In the genomic region with DNA sequence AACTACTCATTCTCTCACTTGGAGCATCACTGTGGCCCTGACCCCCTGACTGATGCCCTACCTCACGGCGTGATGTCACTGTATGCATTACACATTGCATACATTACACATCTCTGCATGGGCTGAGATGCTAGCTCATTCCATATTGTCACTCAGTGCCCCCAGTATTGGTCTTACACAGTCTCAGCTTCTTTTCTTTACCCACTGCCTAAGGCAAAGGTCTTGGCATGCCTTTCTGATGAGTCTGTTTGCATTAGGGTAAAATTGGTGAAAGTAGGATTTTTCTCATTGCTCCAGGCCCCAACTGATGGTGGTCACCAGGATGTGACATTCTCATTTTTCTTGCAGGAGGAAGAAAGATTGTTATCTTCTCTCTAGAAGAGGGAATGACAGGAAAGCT, we compare ENCODE assay signal across 16 cellular contexts.
"Had no signal": no experiment of that assay in that cellular context is flagged by ENCODE, and none has a peak within 500 bp of the region (broad histone marks: within the 10 kb centered on the region; RNA-seq: fewer than 3 reads in every experiment).

No MANE protein-coding gene starts in this region.

- H3K4me3 ChIP-seq: lower lobe of right lung, mucosa of descending colon, right atrium auricular region had no signal

- H3K4me1 ChIP-seq: lower lobe of right lung, right atrium auricular region had no signal

- ATAC-seq: activated CD4-positive, CD25-positive, alpha-beta regulatory T cell treated with anti-CD3 and anti-CD28 coated beads, Interleukin-2, amount 50 U/mL, for 24 hours; left cardiac atrium; lower lobe of right lung; mucosa of descending colon; natural killer cell; stimulated activated naive B cell treated with anti-CD40 and anti-IgM and Interleukin-4, amounts not matched to agents 10 μg/mL and 1 μg/mL and 100 μg/mL, for 72 hours had no signal

- DNase-seq: activated T-cell treated with anti-CD3 and anti-CD28 coated beads, Interleukin-2, amount 50 U/mL, for 1 hour; amniotic stem cell; brain microvascular endothelial cell; effector memory CD4-positive, alpha-beta T cell; hypothalamus; left cardiac atrium; lower lobe of right lung; mucosa of descending colon; natural killer cell; small intestine; stimulated activated naive B cell treated with anti-CD40 and anti-IgM and Interleukin-4, amounts not matched to agents 10 μg/mL and 1 μg/mL and 100 μg/mL, for 72 hours; T-helper 2 cell had no signal

- H3K4me3 Mint-ChIP-seq: activated naive CD4-positive, alpha-beta T cell treated with anti-CD3 and anti-CD28 coated beads, Interleukin-2, amount 50 U/mL, for 24 hours; natural killer cell; stimulated activated naive B cell treated with anti-CD40 and anti-IgM and Interleukin-4, amounts not matched to agents 10 μg/mL and 1 μg/mL and 100 μg/mL, for 72 hours; type B pancreatic cell had no signal

- H3K27me3 ChIP-seq: brain microvascular endothelial cell, right atrium auricular region had no signal

- H3K4me1 Mint-ChIP-seq: activated naive CD4-positive, alpha-beta T cell treated with anti-CD3 and anti-CD28 coated beads, Interleukin-2, amount 50 U/mL, for 24 hours; natural killer cell had no signal

- H3K27ac Mint-ChIP-seq: activated naive CD4-positive, alpha-beta T cell treated with anti-CD3 and anti-CD28 coated beads, Interleukin-2, amount 50 U/mL, for 24 hours; natural killer cell; stimulated activated naive B cell treated with anti-CD40 and anti-IgM and Interleukin-4, amounts not matched to agents 10 μg/mL and 1 μg/mL and 100 μg/mL, for 72 hours; type B pancreatic cell had no signal

- H3K9me3 ChIP-seq: lower lobe of right lung, mucosa of descending colon, right atrium auricular region had no signal

- H3K27me3 Mint-ChIP-seq: stimulated activated naive B cell treated with anti-CD40 and anti-IgM and Interleukin-4, amounts not matched to agents 10 μg/mL and 1 μg/mL and 100 μg/mL, for 72 hours had no signal

- H3K27ac ChIP-seq: brain microvascular endothelial cell, lower lobe of right lung, right atrium auricular region had no signal

- H3K9me3 Mint-ChIP-seq: type B pancreatic cell had no signal

- FAIRE-seq: small intestine had no signal

- H3K36me3 Mint-ChIP-seq: natural killer cell; stimulated activated naive B cell treated with anti-CD40 and anti-IgM and Interleukin-4, amounts not matched to agents 10 μg/mL and 1 μg/mL and 100 μg/mL, for 72 hours; type B pancreatic cell had no signal

- H3K36me3 ChIP-seq: brain microvascular endothelial cell, lower lobe of right lung, right atrium auricular region had no signal
